23 cellular contexts compared by ENCODE assay signal in the genomic region with DNA sequence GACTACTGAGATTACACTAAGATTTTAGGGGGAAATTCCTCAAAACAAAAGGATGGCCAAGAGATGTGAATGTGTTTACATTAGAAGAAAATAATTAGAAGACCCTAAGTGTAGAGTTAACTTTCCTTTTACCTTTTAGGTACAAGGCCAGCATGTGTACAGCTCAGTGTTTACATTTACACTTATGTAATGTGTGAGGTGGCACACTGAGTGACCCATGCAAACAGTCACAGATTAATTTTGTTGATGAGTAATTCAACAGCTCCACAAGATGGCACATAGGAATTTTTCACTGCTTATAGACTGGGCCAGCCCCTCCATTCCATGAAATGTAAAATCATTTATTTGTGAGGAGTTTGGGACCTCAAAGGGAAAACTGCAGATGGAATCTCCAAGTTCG.
DNase-seq lines count a peak whose midpoint lies in the region; ATAC-seq, FAIRE-seq and TF ChIP-seq lines count a peak whose summit lies in the region.
"Had no signal": no experiment of that assay in that cellular context is flagged by ENCODE, and none has a peak within 500 bp of the region (broad histone marks: within the 10 kb centered on the region; RNA-seq: fewer than 3 reads in every experiment).

No MANE protein-coding gene starts in this region.

- no peaks in the 10 kb centered on the region for H3K27me3 ChIP-seq in Panc1 (ENCODE audit: control insufficient read depth, insufficient read depth, low read length)
- H3K27me3 ChIP-seq in bronchial epithelial cell (ENCODE audit: control insufficient read depth, insufficient read depth, low read length): no peaks in the 10 kb centered on the region
- no peaks in the 10 kb centered on the region for H3K27me3 ChIP-seq in stomach

- H3K9me3 ChIP-seq in Panc1 (ENCODE audit: control insufficient read depth, insufficient read depth, low read depth, low read length): no peaks in the 10 kb centered on the region
- no peaks in the 10 kb centered on the region for H3K9me3 ChIP-seq in stomach
- H3K9me3 ChIP-seq: Caco-2 had no signal

- peaks cover 12% of the 10 kb centered on the region for H3K36me3 Mint-ChIP-seq in Calu3 (ENCODE audit: insufficient read depth, unreplicated experiment)

- CTCF ChIA-PET in Calu3 (lab: Charles Lee) (interaction anchor here (1.2 kb wide), 1 partner anchor 22 kb away, joined by 3 read pairs; no protein-coding TSS in a partner anchor), Panc1 (lab: Charles Lee) (no interaction called here)

- BruUV-seq in Calu3 (replicated peaks; lab: Mats Ljungman, UMichigan) (no TSS peak), Panc1 (replicated peaks; lab: Mats Ljungman, UMichigan) (no TSS peak)

- intact Hi-C loops in Calu3 (cut with micrococcal nuclease; ENCODE audit: unreplicated experiment) (loop anchor here (10.0 kb wide), 1 partner anchor 239 kb away; no protein-coding TSS in a partner anchor), Panc1 (cut with micrococcal nuclease; ENCODE audit: unreplicated experiment) (no loop called here), stomach (cut with DNase I; ENCODE audit: low total_unique reads) (no loop called here)

- DNase-seq in Calu3 (peak; percentile 14), Panc1 (ENCODE audit: low read depth, low spot score) (peak; percentile 13), bronchial epithelial cell (ENCODE audit: low read depth) (peak; percentile 76), stomach (no peak), germinal center (ENCODE audit: low spot score) (no peak), Kasumi-1 (lab: John Stamatoyannopoulos, UW) (no peak)
- DNase-seq: AML-193; Caco-2; CD4-positive, alpha-beta T cell; DMS153; GOT3; H7; HFFc6; KBM-7 had no signal

- H3K27me3 Mint-ChIP-seq in Calu3 (ENCODE audit: unreplicated experiment): no peaks in the 10 kb centered on the region
- H3K27me3 Mint-ChIP-seq: CD4-positive, alpha-beta T cell; IgD-negative memory B cell had no signal

- 90 to 100% (median 98%) methylated on average over 1 of the region's 1 CpG for WGBS in stomach, 5 donors

- peak overlapping the region; percentile 2 for H3K4me3 Mint-ChIP-seq in Calu3 (ENCODE audit: low read depth, unreplicated experiment)
- H3K4me3 Mint-ChIP-seq: CD4-positive, alpha-beta T cell; HFFc6; IgD-negative memory B cell had no signal

- no peak for ATAC-seq in Panc1
- no peak for ATAC-seq in GM21528 (IDR thresholded peaks at IDR 0.05; ENCODE audit: low FRiP score, unreplicated experiment)
- ATAC-seq: HCT116 had no signal

- H3K27ac ChIP-seq in Panc1 (ENCODE audit: low read length) (no peak overlapping the region), stomach (peak overlapping the region in 3 of 5 donors; percentile 2 to 14 (median 8))
- H3K27ac ChIP-seq: C4-2B had no signal

- H3K27ac Mint-ChIP-seq in Calu3 (ENCODE audit: unreplicated experiment): peak overlapping the region; percentile 30
- H3K27ac Mint-ChIP-seq: CD4-positive, alpha-beta T cell; HFFc6; IgD-negative memory B cell had no signal

- no peak for TF ChIP-seq EP300 in stomach (IDR thresholded peaks at IDR 0.05)

- H3K4me3 ChIP-seq in Panc1 (ENCODE audit: low read depth in 2 of 2, low read length in 2 of 2) (no peak overlapping the region), bronchial epithelial cell (ENCODE audit: low read depth, low read length) (no peak overlapping the region), stomach (no peak overlapping the region)

- POLR2A ChIA-PET in Panc1 (lab: Charles Lee): no interaction called here

- no peak for TF ChIP-seq CTCF in Calu3 (IDR thresholded peaks at IDR 0.05; ENCODE audit: unreplicated experiment)
- no peak for TF ChIP-seq CTCF in Panc1 (IDR thresholded peaks at IDR 0.05)
- no peak for TF ChIP-seq CTCF in bronchial epithelial cell (IDR thresholded peaks at IDR 0.05; ENCODE audit: insufficient read depth, low read length, severe bottlenecking)
- no peak for TF ChIP-seq CTCF in stomach (IDR thresholded peaks at IDR 0.05)

- no peak for TF ChIP-seq POLR2A in stomach (IDR thresholded peaks at IDR 0.05)

- in situ Hi-C loops in Panc1 (cut with HindIII; ENCODE audit: low pct_unique_long_range_greater_than_20kb, low sequenced_read_pairs): no loop called here

- H3K4me1 Mint-ChIP-seq in Calu3 (ENCODE audit: low read depth, unreplicated experiment): peaks cover 53% of the 10 kb centered on the region
- H3K4me1 Mint-ChIP-seq: IgD-negative memory B cell had no signal

- peaks cover 6% of the 10 kb centered on the region for H3K9me3 Mint-ChIP-seq in Calu3 (ENCODE audit: low read depth, unreplicated experiment)
- H3K9me3 Mint-ChIP-seq: HFFc6 had no signal

- FAIRE-seq in bronchial epithelial cell (lab: Jason Lieb, UNC): no peak
- FAIRE-seq: A204.1, G401.6, GM12892, GM18507, HTR-8/SVneo had no signal

- no peaks in the 10 kb centered on the region for H3K4me1 ChIP-seq in Panc1 (ENCODE audit: control insufficient read depth, insufficient read depth, low read length)
- peaks cover 10 to 37% (median 25%) of the 10 kb centered on the region in 4 donors for H3K4me1 ChIP-seq in stomach
- H3K4me1 ChIP-seq: Caco-2 had no signal

- H3K36me3 ChIP-seq in Panc1 (ENCODE audit: control insufficient read depth, insufficient read depth, low read length): no peaks in the 10 kb centered on the region; the same call in 1 of the 2 replicates
- H3K36me3 ChIP-seq in bronchial epithelial cell (ENCODE audit: control insufficient read depth, insufficient read depth, low read length): no peaks in the 10 kb centered on the region
- no peaks in the 10 kb centered on the region for H3K36me3 ChIP-seq in stomach

Comparison
In these comparisons a context has a peak if more than half of its experiments do, and no peak if none do; other contexts are left out.
1. DNase-seq: peak in Calu3 (single experiment), Panc1 (single experiment) and bronchial epithelial cell (single experiment); none in stomach (single experiment), germinal center (single experiment) and Kasumi-1 (0 of 2).